In genomic region chr5:157598350-157598936, GRCh38 we compare ENCODE assay signal across 14 cellular contexts. TPM values are rescaled to one million over a fixed set of nuclear protein-coding genes. Genes with fewer than 3 reads are reported as not detected.
DNase-seq lines count a peak whose midpoint lies in the region; ATAC-seq, FAIRE-seq and TF ChIP-seq lines count a peak whose summit lies in the region.
"Had no signal": no experiment of that assay in that cellular context is flagged by ENCODE, and none has a peak within 500 bp of the region (broad histone marks: within the 10 kb centered on the region; RNA-seq: fewer than 3 reads in every experiment).

No MANE protein-coding gene starts in this region.

- ATAC-seq in GM18502 (IDR thresholded peaks at IDR 0.05; ENCODE audit: poor library complexity, unreplicated experiment): peak; percentile 26
- ATAC-seq in HG03460 (IDR thresholded peaks at IDR 0.05; ENCODE audit: unreplicated experiment): peak; percentile 30
- no peak for ATAC-seq in Right ventricle myocardium superior (ENCODE audit: poor library complexity)

- H3K4me3 ChIP-seq in foreskin fibroblast (ENCODE audit: low read depth in 1 of 2, low read length in 2 of 2): no peak overlapping the region
- H3K4me3 ChIP-seq: right atrium auricular region had no signal

- H3K4me1 Mint-ChIP-seq in activated T-helper 2 cell treated with anti-CD3 and anti-CD28 coated beads, Interferon-gamma antibody, Interleukin-2, Interleukin-4, amounts not matched to agents 10 μg/mL and 5 μg/mL and 100 μg/mL, durations not matched to agents 14 hours and 24 hours and 36 hours (ENCODE audit: low read depth): peaks cover 88% of the 10 kb centered on the region

- H3K9me3 Mint-ChIP-seq in activated T-helper 2 cell treated with anti-CD3 and anti-CD28 coated beads, Interferon-gamma antibody, Interleukin-2, Interleukin-4, amounts not matched to agents 10 μg/mL and 5 μg/mL and 100 μg/mL, durations not matched to agents 14 hours and 24 hours and 36 hours: peaks cover 9% of the 10 kb centered on the region

- no peak for DNase-seq in GM19239 (ENCODE audit: insufficient read length, low spot score)
- no peak for DNase-seq in activated T-helper 2 cell treated with anti-CD3 and anti-CD28 coated beads, Interferon-gamma antibody, Interleukin-2, Interleukin-4, amounts not matched to agents 10 μg/mL and 5 μg/mL and 100 μg/mL, durations not matched to agents 14 hours and 24 hours and 36 hours (ENCODE audit: low spot score)
- no peak for DNase-seq in retina
- DNase-seq in cerebellar nuclear complex (lab: John Stamatoyannopoulos, UW): no peak
- no peak for DNase-seq in foreskin fibroblast
- DNase-seq in Right ventricle myocardium superior: no peak
- DNase-seq: COR-L47; islet precursor cell; NCI-H1105 treated with DMSO at 0.1 percent for 48 hours; NK-92 treated with Interleukin-12 subunit alpha and Interleukin-12 subunit beta, amount 100 ng/mL, for 24 hours had no signal

- TF ChIP-seq CTCF in foreskin fibroblast (IDR thresholded peaks at IDR 0.05; ENCODE audit: low read depth, low read length): no peak

- peak overlapping the region; percentile 84 for H3K27ac Mint-ChIP-seq in activated T-helper 2 cell treated with anti-CD3 and anti-CD28 coated beads, Interferon-gamma antibody, Interleukin-2, Interleukin-4, amounts not matched to agents 10 μg/mL and 5 μg/mL and 100 μg/mL, durations not matched to agents 14 hours and 24 hours and 36 hours

- H3K27me3 Mint-ChIP-seq in activated T-helper 2 cell treated with anti-CD3 and anti-CD28 coated beads, Interferon-gamma antibody, Interleukin-2, Interleukin-4, amounts not matched to agents 10 μg/mL and 5 μg/mL and 100 μg/mL, durations not matched to agents 14 hours and 24 hours and 36 hours (ENCODE audit: low read depth): no peaks in the 10 kb centered on the region

- FAIRE-seq in GM19239 (lab: Jason Lieb, UNC): peak; percentile 88

- peak overlapping the region; percentile 1 for H3K4me3 Mint-ChIP-seq in activated T-helper 2 cell treated with anti-CD3 and anti-CD28 coated beads, Interferon-gamma antibody, Interleukin-2, Interleukin-4, amounts not matched to agents 10 μg/mL and 5 μg/mL and 100 μg/mL, durations not matched to agents 14 hours and 24 hours and 36 hours (ENCODE audit: low read depth)

- peaks cover 12% of the 10 kb centered on the region for H3K36me3 Mint-ChIP-seq in activated T-helper 2 cell treated with anti-CD3 and anti-CD28 coated beads, Interferon-gamma antibody, Interleukin-2, Interleukin-4, amounts not matched to agents 10 μg/mL and 5 μg/mL and 100 μg/mL, durations not matched to agents 14 hours and 24 hours and 36 hours (ENCODE audit: low read depth)

- intact Hi-C loops in activated T-helper 2 cell treated with anti-CD3 and anti-CD28 coated beads, Interferon-gamma antibody, Interleukin-2, Interleukin-4, amounts not matched to agents 10 μg/mL and 5 μg/mL and 100 μg/mL, durations not matched to agents 14 hours and 24 hours and 36 hours (cut with micrococcal nuclease): loop anchor here (5.0 kb wide), 5 partner anchors 246 to 1609 kb away; partner anchors contain the start of genes CLINT1 and RNF145
- intact Hi-C loops in Right ventricle myocardium superior (cut with DNase I): no loop called here

RNA-seq across cellular contexts. Expression of gene ADAM19, which starts 22.9 kb away (rescaled TPM):
- total RNA-seq in activated T-helper 2 cell treated with anti-CD3 and anti-CD28 coated beads, Interferon-gamma antibody, Interleukin-2, Interleukin-4, amounts not matched to agents 10 μg/mL and 5 μg/mL and 100 μg/mL, durations not matched to agents 14 hours and 24 hours and 36 hours: 229 and 237 TPM in 2 replicates
- total RNA-seq in Right ventricle myocardium superior: 8.4 TPM

RNA-seq across cellular contexts. Expression of gene SOX30, which starts 53.8 kb away (rescaled TPM):
- 0.11 TPM in 2 replicates for total RNA-seq in activated T-helper 2 cell treated with anti-CD3 and anti-CD28 coated beads, Interferon-gamma antibody, Interleukin-2, Interleukin-4, amounts not matched to agents 10 μg/mL and 5 μg/mL and 100 μg/mL, durations not matched to agents 14 hours and 24 hours and 36 hours
- 0.13 TPM for total RNA-seq in Right ventricle myocardium superior
- total RNA-seq: temporal lobe had no signal

Comparison
In these comparisons a context has a peak if more than half of its experiments do, and no peak if none do; other contexts are left out.
1. RNA of gene ADAM19, which starts 22.9 kb away (total RNA-seq): 229 to 237 TPM in activated T-helper 2 cell treated with anti-CD3 and anti-CD28 coated beads, Interferon-gamma antibody, Interleukin-2, Interleukin-4, amounts not matched to agents 10 μg/mL and 5 μg/mL and 100 μg/mL, durations not matched to agents 14 hours and 24 hours and 36 hours; 8.4 TPM in Right ventricle myocardium superior (single experiment); every median in the first group is over 10 times any median in the second.